17 cellular contexts compared by ENCODE assay signal in the genomic region with DNA sequence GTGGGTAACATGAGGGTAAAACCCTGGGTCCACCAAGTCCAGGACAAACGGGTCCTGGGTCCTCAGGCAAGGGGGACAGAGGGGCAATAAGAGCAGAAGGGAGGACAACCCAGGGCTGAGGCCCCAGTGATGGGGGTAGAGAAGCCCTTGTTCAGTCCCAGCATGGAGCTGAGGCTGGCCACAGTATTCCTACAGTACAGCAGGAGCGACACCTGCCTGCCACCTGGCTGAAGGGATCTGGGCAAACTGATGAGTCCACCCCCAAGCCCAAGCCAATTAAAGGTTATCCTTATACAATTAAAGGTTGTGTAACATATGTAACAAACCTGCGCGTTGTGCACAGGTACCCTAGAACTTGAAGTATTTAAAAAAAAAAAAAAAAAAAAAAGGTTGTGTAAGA.
DNase-seq lines count a peak whose midpoint lies in the region; ATAC-seq and TF ChIP-seq lines count a peak whose summit lies in the region.
"Had no signal": no experiment of that assay in that cellular context is flagged by ENCODE, and none has a peak within 500 bp of the region (broad histone marks: within the 10 kb centered on the region; RNA-seq: fewer than 3 reads in every experiment).

No MANE protein-coding gene starts in this region.

- H3K9ac ChIP-seq in SK-N-MC (ENCODE audit: insufficient read length): peak overlapping the region; percentile 27

- no peak overlapping the region for H3K4me3 ChIP-seq in SK-N-MC
- H3K4me3 ChIP-seq: esophagus squamous epithelium, HAP-1, testis had no signal

- H3K27ac ChIP-seq in SK-N-MC (no peak overlapping the region), substantia nigra (ENCODE audit: low read depth, low read length, poor library complexity, severe bottlenecking) (no peak overlapping the region)
- H3K27ac ChIP-seq: brain microvascular endothelial cell, esophagus squamous epithelium, testis had no signal

- ATAC-seq in HG03571 (IDR thresholded peaks at IDR 0.05; ENCODE audit: unreplicated experiment): no peak

- H3K9me3 ChIP-seq in SK-N-MC (ENCODE audit: low read depth, low read length): no peaks in the 10 kb centered on the region
- H3K9me3 ChIP-seq: Caco-2, esophagus squamous epithelium, HAP-1, testis had no signal

- peak; percentile 59 for DNase-seq in DMS53 treated with DMSO at 0.1 percent for 48 hours (lab: John Stamatoyannopoulos, UW; ENCODE audit: unreplicated experiment)
- DNase-seq in HT-29 (ENCODE audit: low spot score): peak; percentile 32
- DNase-seq in SK-N-MC (ENCODE audit: low read depth, low spot score): no peak
- DNase-seq in islet precursor cell: peak; percentile 51
- no peak for DNase-seq in GM13977 (ENCODE audit: low spot score)
- DNase-seq in substantia nigra (lab: John Stamatoyannopoulos, UW): no peak
- no peak for DNase-seq in effector CD8-positive, alpha-beta T cell (lab: John Stamatoyannopoulos, UW)
- DNase-seq: activated CD8-positive, alpha-beta memory T cell treated with anti-CD3 and anti-CD28 coated beads for 24 hours; brain microvascular endothelial cell; esophagus squamous epithelium; KG1; NCI-H1105; NCI-H2227 treated with DMSO at 0.1 percent for 48 hours; testis had no signal

- no peaks in the 10 kb centered on the region for H3K36me3 ChIP-seq in SK-N-MC (ENCODE audit: insufficient read depth, low read length)
- H3K36me3 ChIP-seq: brain microvascular endothelial cell, esophagus squamous epithelium, HAP-1 had no signal

- in situ Hi-C loops in GM13977 (cut with MboI; ENCODE audit: low pct_unique_long_range_greater_than_20kb, low sequenced_read_pairs, unreplicated experiment): no loop called here

- no peak for TF ChIP-seq CTCF in GM13977 (IDR thresholded peaks at IDR 0.05; ENCODE audit: extremely low read depth, insufficient read depth, missing control alignments)

Comparison
In these comparisons a context has a peak if more than half of its experiments do, and no peak if none do; other contexts are left out.
1. DNase-seq: peak in DMS53 treated with DMSO at 0.1 percent for 48 hours (single experiment), HT-29 (single experiment) and islet precursor cell (single experiment); none in SK-N-MC (single experiment), GM13977 (single experiment), substantia nigra (0 of 49) and effector CD8-positive, alpha-beta T cell (single experiment).